ENCODE assay signal across 13 cellular contexts in the genomic region with DNA sequence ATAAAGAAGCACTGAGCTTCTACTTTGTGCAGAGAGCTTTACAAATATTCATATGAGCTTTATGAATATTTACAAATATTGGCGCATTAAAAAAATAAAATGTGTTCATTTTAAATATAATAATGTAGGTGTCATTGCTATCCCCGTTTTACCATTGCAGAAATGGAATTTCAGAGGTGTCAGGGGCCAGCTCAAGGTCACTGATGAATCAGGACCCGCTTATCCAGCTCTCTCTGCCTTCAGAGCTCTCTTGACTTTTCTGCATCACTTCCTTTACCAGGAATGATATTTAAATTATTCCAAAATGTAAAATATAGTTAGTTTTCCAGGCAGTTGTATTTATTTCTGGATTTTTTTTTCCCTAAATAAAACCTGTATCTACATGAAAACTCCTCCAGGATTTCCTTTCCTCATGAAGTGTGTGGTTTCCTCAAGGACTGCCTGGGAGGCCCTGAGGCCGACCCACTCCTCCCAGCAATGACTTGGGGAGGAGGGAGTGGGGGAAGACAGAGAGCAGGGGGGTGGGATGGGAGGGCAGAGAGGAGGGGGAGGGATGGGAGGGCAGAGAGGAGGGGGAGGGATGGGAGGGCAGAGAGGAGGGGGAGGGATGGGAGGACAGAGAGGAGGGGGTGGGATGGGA.
DNase-seq lines count a peak whose midpoint lies in the region; ATAC-seq and TF ChIP-seq lines count a peak whose summit lies in the region.
"Had no signal": no experiment of that assay in that cellular context is flagged by ENCODE, and none has a peak within 500 bp of the region (broad histone marks: within the 10 kb centered on the region; RNA-seq: fewer than 3 reads in every experiment).

No MANE protein-coding gene starts in this region.

- CTCF ChIA-PET in RWPE1 (lab: Yijun Ruan, JAX), result interaction anchor here (0.6 to 1.3 kb wide), 2 partner anchors 17 to 32 kb away, joined by 3 to 7 read pairs; no protein-coding TSS in a partner anchor

- intact Hi-C loops in esophagus muscularis mucosa (cut with DNase I), result no loop called here

- DNase-seq in RWPE1 (ENCODE audit: low spot score) (no peak), esophagus muscularis mucosa (ENCODE audit: extremely low spot score) (no peak), progenitor cell of endocrine pancreas (ENCODE audit: low spot score, unreplicated experiment) (no peak), NCI-H226 (no peak)
- DNase-seq in activated naive CD8-positive, alpha-beta T cell treated with anti-CD3 and anti-CD28 coated beads, Interleukin-2, amount 50 U/mL, for 24 hours, result no peak
- DNase-seq: DMS153, KG1, NCI-H1930 had no signal

- H3K79me2 ChIP-seq in ACC112 (ENCODE audit: control insufficient read depth, insufficient read depth, low read length, unreplicated experiment), result no peaks in the 10 kb centered on the region

- POLR2A ChIA-PET in RWPE1 (lab: Yijun Ruan, JAX; ENCODE audit: low non-redundant PET), result no interaction called here

- H3K4me1 ChIP-seq in ACC112 (ENCODE audit: control insufficient read depth, insufficient read depth, low read length, unreplicated experiment), result peaks cover 33% of the 10 kb centered on the region
- peaks cover 20 to 48% (median 43%) of the 10 kb centered on the region in 4 donors for H3K4me1 ChIP-seq in esophagus muscularis mucosa

- no peaks in the 10 kb centered on the region for H3K9me3 ChIP-seq in esophagus muscularis mucosa
- H3K9me3 ChIP-seq: thyroid gland had no signal

- no peaks in the 10 kb centered on the region for H3K36me3 Mint-ChIP-seq in progenitor cell of endocrine pancreas (ENCODE audit: insufficient read depth)
- H3K36me3 Mint-ChIP-seq in activated naive CD8-positive, alpha-beta T cell treated with anti-CD3 and anti-CD28 coated beads, Interleukin-2, amount 50 U/mL, for 24 hours (ENCODE audit: low read depth), result no peaks in the 10 kb centered on the region

- no peak for TF ChIP-seq POLR2A in esophagus muscularis mucosa (IDR thresholded peaks at IDR 0.05; ENCODE audit: low read depth)

- no peaks in the 10 kb centered on the region for H3K27me3 ChIP-seq in ACC112 (ENCODE audit: insufficient read depth, low read length)
- H3K27me3 ChIP-seq in esophagus muscularis mucosa, result no peaks in the 10 kb centered on the region
- H3K27me3 ChIP-seq: thyroid gland had no signal

- peak overlapping the region; percentile 65 for H3K4me3 ChIP-seq in ACC112 (ENCODE audit: low read depth, low read length)
- H3K4me3 ChIP-seq in esophagus muscularis mucosa, result peak overlapping the region in 1 of 4 donors; percentile 34
- H3K4me3 ChIP-seq: SK-N-MC, thyroid gland had no signal

- no peak for TF ChIP-seq CTCF in RWPE1 (conservative IDR thresholded peaks at IDR 0.05; ENCODE audit: low read depth)
- TF ChIP-seq CTCF in esophagus muscularis mucosa (IDR thresholded peaks at IDR 0.05), result no peak
- TF ChIP-seq CTCF in progenitor cell of endocrine pancreas (IDR thresholded peaks at IDR 0.05; ENCODE audit: unreplicated experiment), result no peak

- ATAC-seq in activated naive CD8-positive, alpha-beta T cell treated with anti-CD3 and anti-CD28 coated beads, Interleukin-2, amount 50 U/mL, for 24 hours, result no peak
- ATAC-seq in GM21381 (IDR thresholded peaks at IDR 0.05; ENCODE audit: unreplicated experiment), result no peak
- ATAC-seq in HG03460 (IDR thresholded peaks at IDR 0.05; ENCODE audit: unreplicated experiment), result no peak

- WGBS in esophagus muscularis mucosa, result 55% methylated on average over 4 of the region's 4 CpGs

- H2AFZ ChIP-seq in ACC112 (ENCODE audit: low read length, unreplicated experiment), result peak overlapping the region; percentile 90

- H3K27ac Mint-ChIP-seq in progenitor cell of endocrine pancreas, result peak overlapping the region; percentile 88
- no peak overlapping the region for H3K27ac Mint-ChIP-seq in activated naive CD8-positive, alpha-beta T cell treated with anti-CD3 and anti-CD28 coated beads, Interleukin-2, amount 50 U/mL, for 24 hours

- H3K36me3 ChIP-seq in ACC112 (ENCODE audit: insufficient read depth, low read length) (no peaks in the 10 kb centered on the region), esophagus muscularis mucosa (no peaks in the 10 kb centered on the region)
- H3K36me3 ChIP-seq: thyroid gland had no signal

- H3K27ac ChIP-seq in ACC112 (ENCODE audit: low read depth, low read length) (peak overlapping the region; percentile 89), RWPE1 (peak overlapping the region; percentile 68; the same call in 1 of the 2 replicates), esophagus muscularis mucosa (replicated peaks in 1 of 4) (peak overlapping the region; percentile 58 to 78 (median 63))
- H3K27ac ChIP-seq: SK-N-MC had no signal

- H3K9me3 Mint-ChIP-seq in progenitor cell of endocrine pancreas (ENCODE audit: low read depth), result no peaks in the 10 kb centered on the region
- no peaks in the 10 kb centered on the region for H3K9me3 Mint-ChIP-seq in activated naive CD8-positive, alpha-beta T cell treated with anti-CD3 and anti-CD28 coated beads, Interleukin-2, amount 50 U/mL, for 24 hours

- H3K27me3 Mint-ChIP-seq in progenitor cell of endocrine pancreas, result peaks cover 4% of the 10 kb centered on the region
- no peaks in the 10 kb centered on the region for H3K27me3 Mint-ChIP-seq in activated naive CD8-positive, alpha-beta T cell treated with anti-CD3 and anti-CD28 coated beads, Interleukin-2, amount 50 U/mL, for 24 hours

- H3K4me1 Mint-ChIP-seq in progenitor cell of endocrine pancreas (ENCODE audit: low read depth), result peaks cover 15% of the 10 kb centered on the region
- H3K4me1 Mint-ChIP-seq in activated naive CD8-positive, alpha-beta T cell treated with anti-CD3 and anti-CD28 coated beads, Interleukin-2, amount 50 U/mL, for 24 hours, result peaks cover 2% of the 10 kb centered on the region

- no peak overlapping the region for H3K4me3 Mint-ChIP-seq in progenitor cell of endocrine pancreas (ENCODE audit: low read depth)
- no peak overlapping the region for H3K4me3 Mint-ChIP-seq in activated naive CD8-positive, alpha-beta T cell treated with anti-CD3 and anti-CD28 coated beads, Interleukin-2, amount 50 U/mL, for 24 hours

- no peak for TF ChIP-seq EP300 in esophagus muscularis mucosa (IDR thresholded peaks at IDR 0.05)
